Comparison of ENCODE assay signal across 23 cellular contexts in the genomic region with DNA sequence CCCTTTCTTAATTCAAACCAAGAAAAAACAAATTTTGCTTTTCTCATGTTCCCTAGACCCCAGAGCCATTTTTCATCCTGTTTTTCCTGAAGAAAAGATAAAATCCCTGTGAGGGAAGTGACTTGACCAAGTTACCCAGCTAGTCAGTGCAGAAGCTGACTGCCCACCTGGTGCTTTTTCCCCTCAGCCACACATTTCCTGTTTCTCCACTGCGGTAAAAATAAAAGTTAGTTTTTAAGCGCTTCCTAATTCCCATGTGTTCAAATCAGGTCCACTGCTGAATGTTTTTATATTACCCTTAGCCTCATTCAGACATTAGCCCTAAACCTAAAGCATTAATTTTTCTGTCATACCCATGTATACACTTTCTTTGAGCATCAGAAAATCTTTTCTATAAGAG. TPM values are rescaled to one million over a fixed set of nuclear protein-coding genes. Genes with fewer than 3 reads are reported as not detected.
A peak's percentile ranks its signal among the peaks of the same experiment; 100 is the strongest.
DNase-seq lines count a peak whose midpoint lies in the region; ATAC-seq, FAIRE-seq and TF ChIP-seq lines count a peak whose summit lies in the region.
"Had no signal": no experiment of that assay in that cellular context is flagged by ENCODE, and none has a peak within 500 bp of the region (broad histone marks: within the 10 kb centered on the region; RNA-seq: fewer than 3 reads in every experiment).

No MANE protein-coding gene starts in this region.

- FAIRE-seq in keratinocyte (lab: Jason Lieb, UNC) = peak; percentile 63

- H3K27me3 Mint-ChIP-seq in activated naive CD8-positive, alpha-beta T cell treated with anti-CD3 and anti-CD28 coated beads for 36 hours = peaks cover 7% of the 10 kb centered on the region
- H3K27me3 Mint-ChIP-seq in activated naive CD8-positive, alpha-beta T cell treated with anti-CD3 and anti-CD28 coated beads, Interleukin-2, amount 50 U/mL, for 24 hours = peaks cover 11% of the 10 kb centered on the region
- H3K27me3 Mint-ChIP-seq in GM23338 (ENCODE audit: insufficient read depth, low read depth, poor library complexity) = no peaks in the 10 kb centered on the region
- H3K27me3 Mint-ChIP-seq: type B pancreatic cell had no signal

- H3K9me3 Mint-ChIP-seq in activated naive CD8-positive, alpha-beta T cell treated with anti-CD3 and anti-CD28 coated beads for 36 hours = no peaks in the 10 kb centered on the region
- no peaks in the 10 kb centered on the region for H3K9me3 Mint-ChIP-seq in activated naive CD8-positive, alpha-beta T cell treated with anti-CD3 and anti-CD28 coated beads, Interleukin-2, amount 50 U/mL, for 24 hours
- H3K9me3 Mint-ChIP-seq in GM23338 = no peaks in the 10 kb centered on the region
- H3K9me3 Mint-ChIP-seq: activated B cell treated with CpG ODN at 0.5 μM for 24 hours; CD4-positive, alpha-beta T cell; T-helper 2 cell treated with Interferon-gamma antibody and Interleukin-4, amounts not matched to agents 5 μg/mL and 100 μg/mL, for 36 hours; type B pancreatic cell had no signal

- H3K4me2 ChIP-seq in keratinocyte (ENCODE audit: control insufficient read depth, extremely low read depth, insufficient read depth, low read depth, low read length) (peak overlapping the region; percentile 52), GM23338 (no peak overlapping the region)

- no peaks in the 10 kb centered on the region for H3K9me1 ChIP-seq in keratinocyte (ENCODE audit: control insufficient read depth, extremely low read depth, insufficient read depth, low read length)

- 11 to 13% methylated on average over 2 of the region's 2 CpGs for WGBS in aorta, 2 donors

- TF ChIP-seq CTCF in brain microvascular endothelial cell (IDR thresholded peaks at IDR 0.05; ENCODE audit: low read depth, low read length, missing control alignments) (no peak), keratinocyte (optimal IDR thresholded peaks at IDR 0.05 in 1 of 3, IDR thresholded peaks at IDR 0.05 in 1 of 3, conservative IDR thresholded peaks at IDR 0.05 in 1 of 3; ENCODE audit: extremely low read depth in 1 of 3, insufficient read depth in 2 of 3, low read length in 3 of 3) (no peak), GM23338 (conservative IDR thresholded peaks at IDR 0.05; ENCODE audit: low read depth in 2 of 2) (no peak)

- no peak for DNase-seq in activated naive CD8-positive, alpha-beta T cell treated with anti-CD3 and anti-CD28 coated beads for 36 hours
- DNase-seq in activated naive CD8-positive, alpha-beta T cell treated with anti-CD3 and anti-CD28 coated beads, Interleukin-2, amount 50 U/mL, for 24 hours = no peak
- DNase-seq in brain microvascular endothelial cell (no peak), keratinocyte (ENCODE audit: low read depth, low spot score) (no peak), aorta (no peak), nucleus accumbens (lab: John Stamatoyannopoulos, UW) (no peak), GM23338 (ENCODE audit: low spot score) (no peak)
- DNase-seq: 8988T; activated B cell treated with CpG ODN at 0.5 μM for 24 hours; activated CD8-positive, alpha-beta memory T cell treated with anti-CD3 and anti-CD28 coated beads for 24 hours; CD4-positive, alpha-beta T cell; DMS79 treated with DMSO at 0.1 percent for 48 hours; lower lobe of right lung; naive thymus-derived CD4-positive, alpha-beta T cell; NCI-H187 treated with DMSO at 0.1 percent for 48 hours; NCI-H446 treated with DMSO at 0.1 percent for 48 hours; posterior cingulate gyrus; SIG-M5; stimulated activated naive B cell treated with anti-CD40 and anti-IgM and Interleukin-4, amounts not matched to agents 10 μg/mL and 1 μg/mL and 100 μg/mL, for 72 hours had no signal

- H3K4me3 ChIP-seq in brain microvascular endothelial cell (ENCODE audit: low read depth, low read length) = no peak overlapping the region
- no peak overlapping the region for H3K4me3 ChIP-seq in keratinocyte (ENCODE audit: control insufficient read depth in 2 of 3, extremely low read depth in 1 of 3, insufficient read depth in 2 of 3, low read depth in 1 of 3, low read length in 3 of 3)
- H3K4me3 ChIP-seq in aorta (ENCODE audit: low read length in 2 of 2) = no peak overlapping the region
- no peak overlapping the region for H3K4me3 ChIP-seq in GM23338
- H3K4me3 ChIP-seq: lower lobe of right lung, MG63 had no signal

- H3K4me1 ChIP-seq in keratinocyte (ENCODE audit: control insufficient read depth, extremely low read depth, insufficient read depth, low read length) (peaks cover 29% of the 10 kb centered on the region), aorta (ENCODE audit: control insufficient read depth in 1 of 2, insufficient read depth in 2 of 2, low read length in 2 of 2) (peaks cover 3 to 7% of the 10 kb centered on the region in 2 donors), GM23338 (ENCODE audit: insufficient read depth) (0 out of 2 replicates have a peak, but pooled peaks cover 5% of the 10 kb centered on the region)
- H3K4me1 ChIP-seq: lower lobe of right lung had no signal

- H3K36me3 Mint-ChIP-seq in activated naive CD8-positive, alpha-beta T cell treated with anti-CD3 and anti-CD28 coated beads for 36 hours = no peaks in the 10 kb centered on the region
- no peaks in the 10 kb centered on the region for H3K36me3 Mint-ChIP-seq in activated naive CD8-positive, alpha-beta T cell treated with anti-CD3 and anti-CD28 coated beads, Interleukin-2, amount 50 U/mL, for 24 hours (ENCODE audit: low read depth)
- H3K36me3 Mint-ChIP-seq in GM23338 (ENCODE audit: low read depth) = no peaks in the 10 kb centered on the region
- H3K36me3 Mint-ChIP-seq: naive thymus-derived CD4-positive, alpha-beta T cell; stimulated activated naive B cell treated with anti-CD40 and anti-IgM and Interleukin-4, amounts not matched to agents 10 μg/mL and 1 μg/mL and 100 μg/mL, for 72 hours; type B pancreatic cell had no signal

- dilution Hi-C loops in keratinocyte (cut with MboI; ENCODE audit: extremely low pct_ligation_motif_present, low sequenced_read_pairs) = no loop called here

- no peaks in the 10 kb centered on the region for H4K20me1 ChIP-seq in keratinocyte (ENCODE audit: control insufficient read depth, extremely low read depth, insufficient read depth, low read length)
- no peaks in the 10 kb centered on the region for H4K20me1 ChIP-seq in GM23338 (replicated peaks; ENCODE audit: insufficient read depth)

- no peaks in the 10 kb centered on the region for H3K36me3 ChIP-seq in brain microvascular endothelial cell (replicated peaks)
- no peaks in the 10 kb centered on the region for H3K36me3 ChIP-seq in keratinocyte (ENCODE audit: control insufficient read depth in 2 of 2, extremely low read depth in 1 of 2, insufficient read depth in 2 of 2, low read length in 2 of 2)
- no peaks in the 10 kb centered on the region for H3K36me3 ChIP-seq in aorta (ENCODE audit: control insufficient read depth in 1 of 2, insufficient read depth in 2 of 2, low read length in 1 of 2)
- no peaks in the 10 kb centered on the region for H3K36me3 ChIP-seq in GM23338 (ENCODE audit: insufficient read depth)
- H3K36me3 ChIP-seq: lower lobe of right lung, MG63 had no signal

- H3K9me3 ChIP-seq in keratinocyte (ENCODE audit: control insufficient read depth, low read depth, low read length) (no peaks in the 10 kb centered on the region), aorta (ENCODE audit: control insufficient read depth, low read length) (no peaks in the 10 kb centered on the region)
- H3K9me3 ChIP-seq: lower lobe of right lung had no signal

- H3K4me3 Mint-ChIP-seq in activated naive CD8-positive, alpha-beta T cell treated with anti-CD3 and anti-CD28 coated beads for 36 hours = no peak overlapping the region
- H3K4me3 Mint-ChIP-seq in activated naive CD8-positive, alpha-beta T cell treated with anti-CD3 and anti-CD28 coated beads, Interleukin-2, amount 50 U/mL, for 24 hours = no peak overlapping the region
- no peak overlapping the region for H3K4me3 Mint-ChIP-seq in GM23338
- H3K4me3 Mint-ChIP-seq: activated B cell treated with CpG ODN at 0.5 μM for 24 hours; CD4-positive, alpha-beta T cell; naive thymus-derived CD4-positive, alpha-beta T cell; stimulated activated naive B cell treated with anti-CD40 and anti-IgM and Interleukin-4, amounts not matched to agents 10 μg/mL and 1 μg/mL and 100 μg/mL, for 72 hours; T-helper 2 cell treated with Interferon-gamma antibody and Interleukin-4, amounts not matched to agents 5 μg/mL and 100 μg/mL, for 36 hours; type B pancreatic cell had no signal

- H3K79me2 ChIP-seq in keratinocyte (ENCODE audit: control insufficient read depth, insufficient read depth, low read length) (peaks cover 27% of the 10 kb centered on the region), GM23338 (replicated peaks; ENCODE audit: insufficient read depth) (peaks cover 8% of the 10 kb centered on the region; the same call in 1 of the 2 replicates)

- intact Hi-C loops in aorta (cut with DNase I) = loop anchor here in 1 of 2 donors (2.0 kb wide), 1 partner anchor 25 kb away; no protein-coding TSS in a partner anchor

- no peaks in the 10 kb centered on the region for H3K9me2 ChIP-seq in GM23338 (ENCODE audit: insufficient read depth)

- no peak overlapping the region for H3K9ac ChIP-seq in keratinocyte (ENCODE audit: control insufficient read depth, extremely low read depth, insufficient read depth, low read length)

- H2AFZ ChIP-seq in keratinocyte (ENCODE audit: control insufficient read depth, low read length) (no peak overlapping the region), GM23338 (no peak overlapping the region)

- in situ Hi-C loops in brain microvascular endothelial cell (cut with HindIII; ENCODE audit: low pct_ligation_motif_present, low sequenced_read_pairs) = no loop called here

- H3K4me1 Mint-ChIP-seq in activated naive CD8-positive, alpha-beta T cell treated with anti-CD3 and anti-CD28 coated beads for 36 hours = peaks cover 13% of the 10 kb centered on the region
- peaks cover 13% of the 10 kb centered on the region for H3K4me1 Mint-ChIP-seq in activated naive CD8-positive, alpha-beta T cell treated with anti-CD3 and anti-CD28 coated beads, Interleukin-2, amount 50 U/mL, for 24 hours
- peaks cover 14% of the 10 kb centered on the region for H3K4me1 Mint-ChIP-seq in GM23338
- H3K4me1 Mint-ChIP-seq: activated B cell treated with CpG ODN at 0.5 μM for 24 hours; naive thymus-derived CD4-positive, alpha-beta T cell; stimulated activated naive B cell treated with anti-CD40 and anti-IgM and Interleukin-4, amounts not matched to agents 10 μg/mL and 1 μg/mL and 100 μg/mL, for 72 hours had no signal

- no peak for ATAC-seq in activated naive CD8-positive, alpha-beta T cell treated with anti-CD3 and anti-CD28 coated beads, Interleukin-2, amount 50 U/mL, for 24 hours
- no peak for ATAC-seq in aorta (ENCODE audit: low FRiP score)
- ATAC-seq in GM18867 (IDR thresholded peaks at IDR 0.05; ENCODE audit: unreplicated experiment) = no peak
- no peak for ATAC-seq in GM23338
- ATAC-seq: lower lobe of right lung; naive thymus-derived CD4-positive, alpha-beta T cell; stimulated activated naive B cell treated with anti-CD40 and anti-IgM and Interleukin-4, amounts not matched to agents 10 μg/mL and 1 μg/mL and 100 μg/mL, for 72 hours had no signal

- H3K27me3 ChIP-seq in brain microvascular endothelial cell (replicated peaks) (no peaks in the 10 kb centered on the region), keratinocyte (ENCODE audit: control insufficient read depth, extremely low read depth, insufficient read depth, low read length) (no peaks in the 10 kb centered on the region), aorta (ENCODE audit: control insufficient read depth in 1 of 2, insufficient read depth in 2 of 2, low read length in 1 of 2) (no peaks in the 10 kb centered on the region), GM23338 (ENCODE audit: insufficient read depth) (no peaks in the 10 kb centered on the region)
- H3K27me3 ChIP-seq: MG63 had no signal

- peak overlapping the region; percentile 51 for H3K27ac ChIP-seq in brain microvascular endothelial cell
- H3K27ac ChIP-seq in keratinocyte (ENCODE audit: control insufficient read depth, insufficient read depth, low read length) = peak overlapping the region; percentile 70
- H3K27ac ChIP-seq in aorta (ENCODE audit: low read depth in 1 of 2, low read length in 2 of 2) = peak overlapping the region; percentile 90 to 95
- no peak overlapping the region for H3K27ac ChIP-seq in GM23338 (ENCODE audit: low read depth)
- H3K27ac ChIP-seq: lower lobe of right lung had no signal

- H3F3A ChIP-seq in GM23338 (replicated peaks; ENCODE audit: low read depth) = no peaks in the 10 kb centered on the region

- H3K27ac Mint-ChIP-seq in activated naive CD8-positive, alpha-beta T cell treated with anti-CD3 and anti-CD28 coated beads for 36 hours = peak overlapping the region; percentile 30
- H3K27ac Mint-ChIP-seq in activated naive CD8-positive, alpha-beta T cell treated with anti-CD3 and anti-CD28 coated beads, Interleukin-2, amount 50 U/mL, for 24 hours = no peak overlapping the region
- H3K27ac Mint-ChIP-seq in GM23338 = no peak overlapping the region
- H3K27ac Mint-ChIP-seq: activated B cell treated with CpG ODN at 0.5 μM for 24 hours; CD4-positive, alpha-beta T cell; naive thymus-derived CD4-positive, alpha-beta T cell; stimulated activated naive B cell treated with anti-CD40 and anti-IgM and Interleukin-4, amounts not matched to agents 10 μg/mL and 1 μg/mL and 100 μg/mL, for 72 hours; T-helper 2 cell treated with Interferon-gamma antibody and Interleukin-4, amounts not matched to agents 5 μg/mL and 100 μg/mL, for 36 hours; type B pancreatic cell had no signal

RNA-seq across cellular contexts. Expression of a gene that starts 26.1 kb away (rescaled TPM):
- under 1 TPM; 0.44 to 0.49 TPM for total RNA-seq in activated naive CD8-positive, alpha-beta T cell treated with anti-CD3 and anti-CD28 coated beads for 36 hours
- polyA plus RNA-seq in keratinocyte = 10.3 to 11.8 TPM (median 11.1 TPM) in 3 replicates
- polyA plus RNA-seq in keratinocyte (2011; ENCODE audit: low read depth) = 8.8 TPM
- 5.2 and 9.6 TPM in 2 replicates for polyA plus RNA-seq in keratinocyte (2011; cell fraction: cytosol; rRNA removed)
- polyA plus RNA-seq in keratinocyte (2011; cell fraction: nucleus; rRNA removed) = 10.3 and 10.9 TPM in 2 replicates
- 6.7 and 10.7 TPM in 2 replicates for polyA plus RNA-seq in keratinocyte (2012; ENCODE audit: low replicate concordance)
- 17.9 to 30.8 TPM (median 22.1 TPM) in 3 replicates for polyA minus RNA-seq in keratinocyte
- 9.0 TPM for polyA minus RNA-seq in keratinocyte (2011; cell fraction: cytosol; rRNA and poly(A)+ RNA removed)
- 14.4 and 29.9 TPM in 2 replicates for polyA minus RNA-seq in keratinocyte (2011; cell fraction: nucleus; rRNA and poly(A)+ RNA removed)
- 10 to 100 TPM; 15.6 to 19.6 TPM for total RNA-seq in aorta
- 1 to 10 TPM; 2.6 to 3.4 TPM for polyA plus RNA-seq in aorta
- 15.2 and 15.4 TPM in 2 replicates for total RNA-seq in GM23338 (2014; rRNA removed; shearing (Covaris generic))
- 4.5 and 6.4 TPM in 2 replicates for polyA plus RNA-seq in GM23338 (2016; fragmentation: Nextera tagmentation; extraction: Ambion mirVana)

Comparison
In these comparisons a context has a peak if more than half of its experiments do, and no peak if none do; other contexts are left out.
1. RNA of a gene that starts 26.1 kb away (total RNA-seq): 15.6 to 19.6 TPM in aorta and 15.2 to 15.4 TPM in GM23338; 0.44 to 0.49 TPM in activated naive CD8-positive, alpha-beta T cell treated with anti-CD3 and anti-CD28 coated beads for 36 hours; every median in the first group is over 10 times any median in the second.